8 cellular contexts compared by ENCODE assay signal in genomic region chr6:33276864-33277662, GRCh38. TPM values are rescaled to one million over a fixed set of nuclear protein-coding genes. Genes with fewer than 3 reads are reported as not detected.
DNase-seq lines count a peak whose midpoint lies in the region; ATAC-seq and TF ChIP-seq lines count a peak whose summit lies in the region.

Gene B3GALT4 (plus strand): TSS chr6:33277123. CDS start chr6:33277420, 297 bp downstream.

- no peak within 1 kb of the TSS for H3K4me3 ChIP-seq in KMS-11 (IDR thresholded peaks at IDR 0.05; ENCODE audit: insufficient read depth, low read depth, low read length)

- H4K20me1 ChIP-seq in KMS-11 (ENCODE audit: insufficient read depth) = peaks cover 16% of the 10 kb centered on the region; the same call in 1 of the 2 replicates

- H3K9ac ChIP-seq in KMS-11 = no peak within 1 kb of the TSS

- intact Hi-C loops in left cardiac atrium (cut with DNase I) = no loop called here
- intact Hi-C loops in posterior vena cava (cut with DNase I) = no loop called here

- peaks cover 24% of the 10 kb centered on the region for H3K4me1 ChIP-seq in KMS-11 (ENCODE audit: low read depth, poor library complexity, severe bottlenecking)

- peaks cover 35% of the 10 kb centered on the region for H3K79me2 ChIP-seq in KMS-11 (ENCODE audit: insufficient read depth, low read depth)

- H3K27ac ChIP-seq in KMS-11 = no peak within 1 kb of the TSS; the same call in 1 of the 2 replicates
- peak within 1 kb of the TSS; percentile 63 for H3K27ac ChIP-seq in adipose tissue (ENCODE audit: low read depth, low read length)

- TF ChIP-seq CTCF in KMS-11 (conservative IDR thresholded peaks at IDR 0.05; ENCODE audit: low read depth, low read length) = 0 out of 2 replicates have a peak, but pooled peaks have one; percentile 19

- WGBS in adipose tissue, 3 donors = 1 to 9% (median 1%) methylated on average over 57 to 80 of the region's 80 CpGs

- H3K27me3 ChIP-seq in KMS-11 (ENCODE audit: insufficient read depth, low read depth) = no peaks in the 10 kb centered on the region

- DNase-seq in Daoy (ENCODE audit: low read depth) (peak; percentile 93), SW480 (ENCODE audit: low spot score) (peak; percentile 79), left cardiac atrium (peak; percentile 86), posterior vena cava (ENCODE audit: low spot score) (peak; percentile 92), NCI-H1694 (lab: John Stamatoyannopoulos, UW) (no peak)

- ATAC-seq in GM21526 (IDR thresholded peaks at IDR 0.05; ENCODE audit: low FRiP score, unreplicated experiment) = peak; percentile 36
- ATAC-seq in left cardiac atrium = peak; percentile 79 to 80

- H2AFZ ChIP-seq in KMS-11 (ENCODE audit: low read depth) = no peak within 1 kb of the TSS

- H3K36me3 ChIP-seq in KMS-11 (ENCODE audit: insufficient read depth) = peaks cover 29% of the 10 kb centered on the region; the same call in 1 of the 2 replicates

- H3K4me2 ChIP-seq in KMS-11 = no peak within 1 kb of the TSS

RNA-seq across cellular contexts. Expression of gene B3GALT4, which starts in this region (rescaled TPM):
- total RNA-seq in Daoy (2014; rRNA removed; shearing (Covaris generic)) = 0.40 and 1.9 TPM in 2 replicates
- 1 to 10 TPM; 4.0 to 9.3 (median 8.5) TPM for polyA plus RNA-seq in adipose tissue
- total RNA-seq in left cardiac atrium = 1 to 10 TPM; 7.5 to 9.8 TPM
- total RNA-seq in posterior vena cava = 10 to 100 TPM in 1 of 2 donors, 1 to 10 TPM in 1; 9.5 to 14.1 TPM
